9 cellular contexts compared by ENCODE assay signal in genomic region chr10:43322321-43322720, GRCh38. TPM values are rescaled to one million over a fixed set of nuclear protein-coding genes. Genes with fewer than 3 reads are reported as not detected.
DNase-seq lines count a peak whose midpoint lies in the region; ATAC-seq, FAIRE-seq and TF ChIP-seq lines count a peak whose summit lies in the region.
"Had no signal": no experiment of that assay in that cellular context is flagged by ENCODE, and none has a peak within 500 bp of the region (broad histone marks: within the 10 kb centered on the region; RNA-seq: fewer than 3 reads in every experiment).

No MANE protein-coding gene starts in this region.

- DNase-seq in activated naive CD4-positive, alpha-beta T cell treated with anti-CD3 and anti-CD28 coated beads, Interleukin-2, amount 10 ng/mL, durations not matched to agents 7 days and 5 days, result no peak
- no peak for DNase-seq in activated naive CD4-positive, alpha-beta T cell treated with anti-CD3 and anti-CD28 coated beads, Interleukin-2, amount 50 U/mL, for 72 hours (ENCODE audit: low spot score in 2 of 2)
- DNase-seq in esophagus muscularis mucosa (ENCODE audit: extremely low spot score) (no peak), upper lobe of left lung (peak in 1 of 2 donors; percentile 70), GDM1 (lab: John Stamatoyannopoulos, UW) (no peak), GM19239 (ENCODE audit: insufficient read length, low spot score) (no peak)
- no peak for DNase-seq in naive thymus-derived CD8-positive, alpha-beta T cell

- H3K27me3 ChIP-seq in esophagus muscularis mucosa (peaks cover 0 to 13% (median 0%) of the 10 kb centered on the region in 4 donors), upper lobe of left lung (peaks cover 0 to 6% (median 0%) of the 10 kb centered on the region in 4 donors)
- H3K27me3 ChIP-seq: BLaER1 had no signal

- TF ChIP-seq POLR2A in esophagus muscularis mucosa (IDR thresholded peaks at IDR 0.05; ENCODE audit: low read depth) (no peak), upper lobe of left lung (IDR thresholded peaks at IDR 0.05) (no peak), GM18505 (IDR thresholded peaks at IDR 0.05; ENCODE audit: borderline replicate concordance, extremely low read depth, insufficient read depth, insufficient read length) (no peak)

- intact Hi-C loops in esophagus muscularis mucosa (cut with DNase I), result no loop called here

- 39% methylated on average over 13 of the region's 13 CpGs for WGBS in esophagus muscularis mucosa
- 46 to 50% methylated on average over 13 of the region's 13 CpGs for WGBS in upper lobe of left lung, 2 donors

- H3K36me3 Mint-ChIP-seq in activated naive CD4-positive, alpha-beta T cell treated with anti-CD3 and anti-CD28 coated beads, Interleukin-2, amount 10 ng/mL, durations not matched to agents 7 days and 5 days, result peaks cover 2% of the 10 kb centered on the region
- no peaks in the 10 kb centered on the region for H3K36me3 Mint-ChIP-seq in activated naive CD4-positive, alpha-beta T cell treated with anti-CD3 and anti-CD28 coated beads, Interleukin-2, amount 50 U/mL, for 72 hours
- no peaks in the 10 kb centered on the region for H3K36me3 Mint-ChIP-seq in naive thymus-derived CD8-positive, alpha-beta T cell

- POLR2A ChIA-PET in naive thymus-derived CD8-positive, alpha-beta T cell (lab: Charles Lee), result no interaction called here

- H3K4me1 ChIP-seq in esophagus muscularis mucosa (peaks cover 10 to 13% (median 12%) of the 10 kb centered on the region in 4 donors), upper lobe of left lung (peaks cover 5 to 11% (median 8%) of the 10 kb centered on the region in 4 donors)
- H3K4me1 ChIP-seq: BLaER1 had no signal

- H3K4me3 ChIP-seq in esophagus muscularis mucosa, result peak overlapping the region; percentile 39 to 51 (median 42)
- H3K4me3 ChIP-seq in upper lobe of left lung, result peak overlapping the region in 3 of 4 donors; percentile 40 to 42 (median 41)
- H3K4me3 ChIP-seq: BLaER1 had no signal

- CTCF ChIA-PET in activated naive CD4-positive, alpha-beta T cell treated with anti-CD3 and anti-CD28 coated beads, Interleukin-2, amount 10 ng/mL, durations not matched to agents 7 days and 5 days (lab: Charles Lee), result interaction anchor here (1.0 kb wide), 1 partner anchor 18 kb away, joined by 3 read pairs; no protein-coding TSS in a partner anchor

- TF ChIP-seq EP300 in esophagus muscularis mucosa (IDR thresholded peaks at IDR 0.05), result no peak
- no peak for TF ChIP-seq EP300 in upper lobe of left lung (IDR thresholded peaks at IDR 0.05)

- no peak for FAIRE-seq in GM19239 (lab: Jason Lieb, UNC)

- no peaks in the 10 kb centered on the region for H3K9me3 ChIP-seq in esophagus muscularis mucosa
- H3K9me3 ChIP-seq in upper lobe of left lung, result no peaks in the 10 kb centered on the region
- H3K9me3 ChIP-seq: BLaER1 had no signal

- peaks cover 62% of the 10 kb centered on the region for H3K27me3 Mint-ChIP-seq in activated naive CD4-positive, alpha-beta T cell treated with anti-CD3 and anti-CD28 coated beads, Interleukin-2, amount 10 ng/mL, durations not matched to agents 7 days and 5 days
- peaks cover 3 to 47% (median 21%) of the 10 kb centered on the region in 5 donors for H3K27me3 Mint-ChIP-seq in naive thymus-derived CD8-positive, alpha-beta T cell

- TF ChIP-seq CTCF in esophagus muscularis mucosa (IDR thresholded peaks at IDR 0.05), result no peak
- TF ChIP-seq CTCF in upper lobe of left lung (IDR thresholded peaks at IDR 0.05), result no peak

- ATAC-seq in activated naive CD4-positive, alpha-beta T cell treated with anti-CD3 and anti-CD28 coated beads, Interleukin-2, amount 50 U/mL, for 72 hours, result no peak
- peak in 1 of 2 donors; percentile 28 for ATAC-seq in naive thymus-derived CD8-positive, alpha-beta T cell
- ATAC-seq in upper lobe of left lung (ENCODE audit: low FRiP score in 2 of 2), result peak; percentile 48 to 84
- no peak for ATAC-seq in GM18505 (IDR thresholded peaks at IDR 0.05; ENCODE audit: unreplicated experiment)

- no peaks in the 10 kb centered on the region for H3K9me3 Mint-ChIP-seq in activated naive CD4-positive, alpha-beta T cell treated with anti-CD3 and anti-CD28 coated beads, Interleukin-2, amount 10 ng/mL, durations not matched to agents 7 days and 5 days
- no peaks in the 10 kb centered on the region for H3K9me3 Mint-ChIP-seq in activated naive CD4-positive, alpha-beta T cell treated with anti-CD3 and anti-CD28 coated beads, Interleukin-2, amount 50 U/mL, for 72 hours
- H3K9me3 Mint-ChIP-seq in naive thymus-derived CD8-positive, alpha-beta T cell, result no peaks in the 10 kb centered on the region

- H3K36me3 ChIP-seq in esophagus muscularis mucosa (no peaks in the 10 kb centered on the region), upper lobe of left lung (no peaks in the 10 kb centered on the region)
- H3K36me3 ChIP-seq: BLaER1 had no signal

- peaks cover 32% of the 10 kb centered on the region for H3K4me1 Mint-ChIP-seq in activated naive CD4-positive, alpha-beta T cell treated with anti-CD3 and anti-CD28 coated beads, Interleukin-2, amount 10 ng/mL, durations not matched to agents 7 days and 5 days
- H3K4me1 Mint-ChIP-seq in naive thymus-derived CD8-positive, alpha-beta T cell, result peaks cover 10 to 16% (median 13%) of the 10 kb centered on the region in 4 donors

- H3K27ac ChIP-seq in esophagus muscularis mucosa (replicated peaks in 1 of 4) (no peak overlapping the region), upper lobe of left lung (peak overlapping the region in 2 of 4 donors; percentile 10 to 40)
- H3K27ac ChIP-seq: BLaER1 had no signal

- H3K27ac Mint-ChIP-seq in activated naive CD4-positive, alpha-beta T cell treated with anti-CD3 and anti-CD28 coated beads, Interleukin-2, amount 10 ng/mL, durations not matched to agents 7 days and 5 days, result no peak overlapping the region
- H3K27ac Mint-ChIP-seq in activated naive CD4-positive, alpha-beta T cell treated with anti-CD3 and anti-CD28 coated beads, Interleukin-2, amount 50 U/mL, for 72 hours, result no peak overlapping the region
- peak overlapping the region in 5 of 10 donors; percentile 22 to 86 (median 76) for H3K27ac Mint-ChIP-seq in naive thymus-derived CD8-positive, alpha-beta T cell

- peak overlapping the region; percentile 11 for H3K4me3 Mint-ChIP-seq in activated naive CD4-positive, alpha-beta T cell treated with anti-CD3 and anti-CD28 coated beads, Interleukin-2, amount 10 ng/mL, durations not matched to agents 7 days and 5 days
- H3K4me3 Mint-ChIP-seq in naive thymus-derived CD8-positive, alpha-beta T cell, result peak overlapping the region in 9 of 10 donors; percentile 28 to 71 (median 50)

RNA-seq across cellular contexts. Expression of gene FXYD4, which starts 49.1 kb away (rescaled TPM):
- total RNA-seq in activated naive CD4-positive, alpha-beta T cell treated with anti-CD3 and anti-CD28 coated beads, Interleukin-2, amount 50 U/mL, for 72 hours, result not detected
- total RNA-seq in esophagus muscularis mucosa, result not detected
- total RNA-seq in naive thymus-derived CD8-positive, alpha-beta T cell, result not detected
- not detected for polyA plus RNA-seq in naive thymus-derived CD8-positive, alpha-beta T cell
- 1 to 10 TPM in 3 of 6 donors, not detected in 3; 2.5 to 4.0 (median 2.7) TPM for total RNA-seq in upper lobe of left lung

RNA-seq across cellular contexts. Expression of gene RASGEF1A, which starts 55.5 kb away (rescaled TPM):
- total RNA-seq in activated naive CD4-positive, alpha-beta T cell treated with anti-CD3 and anti-CD28 coated beads, Interleukin-2, amount 50 U/mL, for 72 hours, result under 1 TPM; 0.39 to 0.66 TPM
- 1 to 10 TPM in 2 of 4 donors, under 1 TPM in 2; 0.42 to 7.1 (median 1.0) TPM for total RNA-seq in esophagus muscularis mucosa
- under 1 TPM; 0.23 to 0.47 TPM for total RNA-seq in naive thymus-derived CD8-positive, alpha-beta T cell
- polyA plus RNA-seq in naive thymus-derived CD8-positive, alpha-beta T cell, result 1 to 10 TPM in 1 of 3 donors, under 1 TPM in 2; 0.30 to 6.1 (median 0.42) TPM
- 1 to 10 TPM; 2.3 to 8.4 (median 4.9) TPM for total RNA-seq in upper lobe of left lung

Comparison
In these comparisons a context has a peak if more than half of its experiments do, and no peak if none do; other contexts are left out.
1. ATAC-seq: peak in upper lobe of left lung (2 of 2); none in activated naive CD4-positive, alpha-beta T cell treated with anti-CD3 and anti-CD28 coated beads, Interleukin-2, amount 50 U/mL, for 72 hours (0 of 2) and GM18505 (single experiment).